9 cellular contexts compared by ENCODE assay signal in the genomic region with DNA sequence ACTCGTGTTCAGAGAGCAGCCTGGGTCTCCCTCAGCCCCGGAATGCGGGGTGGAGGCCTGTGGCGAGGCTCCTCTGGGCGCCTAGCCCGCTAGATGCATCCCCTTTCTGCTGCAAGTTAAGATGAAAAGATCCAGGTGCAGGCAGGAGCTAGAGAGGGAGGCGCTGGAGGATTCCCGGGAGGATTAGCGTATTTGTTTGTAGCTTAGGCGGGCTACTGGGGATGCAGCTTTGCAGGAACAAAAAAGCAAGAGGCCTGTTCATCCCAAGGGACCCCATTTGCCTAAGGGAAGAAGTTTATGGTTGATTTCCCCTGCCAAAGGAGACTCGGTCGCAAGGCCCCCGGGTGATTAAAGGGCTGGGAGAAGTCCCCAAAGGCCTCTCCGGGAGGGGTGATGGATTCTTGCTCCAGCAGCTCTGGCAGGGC. TPM values are rescaled to one million over a fixed set of nuclear protein-coding genes. Genes with fewer than 3 reads are reported as not detected.
DNase-seq lines count a peak whose midpoint lies in the region; ATAC-seq lines count a peak whose summit lies in the region.
"Had no signal": no experiment of that assay in that cellular context is flagged by ENCODE, and none has a peak within 500 bp of the region (broad histone marks: within the 10 kb centered on the region; RNA-seq: fewer than 3 reads in every experiment).

No MANE protein-coding gene starts in this region.

- no peaks in the 10 kb centered on the region for H3K36me3 ChIP-seq in CD8-positive, alpha-beta memory T cell (ENCODE audit: insufficient read depth, low read length)

- H3K27ac ChIP-seq in CD8-positive, alpha-beta memory T cell (ENCODE audit: low read depth, low read length): no peak overlapping the region

- H3K4me3 Mint-ChIP-seq in CD8-positive, alpha-beta memory T cell: peak overlapping the region; percentile 58 to 93 (median 81)
- H3K4me3 Mint-ChIP-seq in activated CD4-positive, alpha-beta T cell treated with anti-CD3 and anti-CD28 coated beads, Interleukin-2, amount 10 ng/mL, durations not matched to agents 7 days and 5 days: peak overlapping the region; percentile 30
- peak overlapping the region; percentile 73 for H3K4me3 Mint-ChIP-seq in memory B cell

- H3K27me3 Mint-ChIP-seq in CD8-positive, alpha-beta memory T cell: peaks cover 33 to 59% of the 10 kb centered on the region in 2 donors
- H3K27me3 Mint-ChIP-seq in activated CD4-positive, alpha-beta T cell treated with anti-CD3 and anti-CD28 coated beads, Interleukin-2, amount 10 ng/mL, durations not matched to agents 7 days and 5 days: peaks cover 61% of the 10 kb centered on the region
- H3K27me3 Mint-ChIP-seq in memory B cell: peaks cover 24% of the 10 kb centered on the region

- H3K9me3 Mint-ChIP-seq in CD8-positive, alpha-beta memory T cell: peaks cover 0 to 2% (median 0%) of the 10 kb centered on the region in 5 donors
- no peaks in the 10 kb centered on the region for H3K9me3 Mint-ChIP-seq in activated CD4-positive, alpha-beta T cell treated with anti-CD3 and anti-CD28 coated beads, Interleukin-2, amount 10 ng/mL, durations not matched to agents 7 days and 5 days
- H3K9me3 Mint-ChIP-seq in memory B cell: no peaks in the 10 kb centered on the region

- no peaks in the 10 kb centered on the region for H3K9me3 ChIP-seq in CD8-positive, alpha-beta memory T cell (ENCODE audit: low read length)

- no peaks in the 10 kb centered on the region for H3K36me3 Mint-ChIP-seq in CD8-positive, alpha-beta memory T cell
- peaks cover 2% of the 10 kb centered on the region for H3K36me3 Mint-ChIP-seq in activated CD4-positive, alpha-beta T cell treated with anti-CD3 and anti-CD28 coated beads, Interleukin-2, amount 10 ng/mL, durations not matched to agents 7 days and 5 days (ENCODE audit: low read depth)
- no peaks in the 10 kb centered on the region for H3K36me3 Mint-ChIP-seq in memory B cell

- POLR2A ChIA-PET in CD8-positive, alpha-beta memory T cell (lab: Charles Lee): no interaction called here
- POLR2A ChIA-PET in activated CD4-positive, alpha-beta T cell treated with anti-CD3 and anti-CD28 coated beads, Interleukin-2, amount 10 ng/mL, durations not matched to agents 7 days and 5 days (lab: Charles Lee): no interaction called here

- peaks cover 5 to 14% (median 8%) of the 10 kb centered on the region in 3 donors for H3K4me1 Mint-ChIP-seq in CD8-positive, alpha-beta memory T cell
- peaks cover 14% of the 10 kb centered on the region for H3K4me1 Mint-ChIP-seq in activated CD4-positive, alpha-beta T cell treated with anti-CD3 and anti-CD28 coated beads, Interleukin-2, amount 10 ng/mL, durations not matched to agents 7 days and 5 days
- H3K4me1 Mint-ChIP-seq in memory B cell: peaks cover 8% of the 10 kb centered on the region

- CTCF ChIA-PET in CD8-positive, alpha-beta memory T cell (lab: Charles Lee): interaction anchor here (0.9 to 2.1 kb wide), 8 partner anchors 8 to 445 kb away, joined by 3 to 9 read pairs (median 4); no protein-coding TSS in a partner anchor
- CTCF ChIA-PET in activated CD4-positive, alpha-beta T cell treated with anti-CD3 and anti-CD28 coated beads, Interleukin-2, amount 10 ng/mL, durations not matched to agents 7 days and 5 days (lab: Charles Lee): interaction anchor here (0.7 to 1.2 kb wide), 4 partner anchors 11 to 119 kb away, joined by 3 to 5 read pairs (median 3); no protein-coding TSS in a partner anchor

- H3K27ac Mint-ChIP-seq in CD8-positive, alpha-beta memory T cell: no peak overlapping the region
- H3K27ac Mint-ChIP-seq in activated CD4-positive, alpha-beta T cell treated with anti-CD3 and anti-CD28 coated beads, Interleukin-2, amount 10 ng/mL, durations not matched to agents 7 days and 5 days: no peak overlapping the region
- H3K27ac Mint-ChIP-seq in memory B cell: no peak overlapping the region

- peaks cover 7% of the 10 kb centered on the region for H3K4me1 ChIP-seq in CD8-positive, alpha-beta memory T cell (ENCODE audit: insufficient read depth, low read length)

- peaks cover 20% of the 10 kb centered on the region for H3K27me3 ChIP-seq in CD8-positive, alpha-beta memory T cell (ENCODE audit: insufficient read depth, low read length, poor library complexity, severe bottlenecking)

- no peak for ATAC-seq in memory B cell (ENCODE audit: low read depth)
- ATAC-seq in GM18861 (IDR thresholded peaks at IDR 0.05; ENCODE audit: unreplicated experiment): no peak
- no peak for ATAC-seq in GM19035 (IDR thresholded peaks at IDR 0.05; ENCODE audit: unreplicated experiment)

- peak overlapping the region; percentile 17 for H3K4me3 ChIP-seq in CD8-positive, alpha-beta memory T cell (ENCODE audit: low read length)

- no peak for DNase-seq in CD8-positive, alpha-beta memory T cell
- DNase-seq in HuH-7 (ENCODE audit: low spot score): peak; percentile 32
- DNase-seq in activated CD4-positive, alpha-beta T cell treated with anti-CD3 and anti-CD28 coated beads, Interleukin-2, amount 10 ng/mL, durations not matched to agents 7 days and 5 days: no peak
- no peak for DNase-seq in memory B cell (ENCODE audit: low spot score in 2 of 2)
- DNase-seq in effector CD4-positive, alpha-beta T cell: no peak
- no peak for DNase-seq in amniotic stem cell (lab: John Stamatoyannopoulos, UW)

RNA-seq across cellular contexts. Expression of a gene that starts 0.8 kb away (rescaled TPM):
- not detected for total RNA-seq in CD8-positive, alpha-beta memory T cell
- not detected for polyA plus RNA-seq in CD8-positive, alpha-beta memory T cell
- total RNA-seq in activated CD4-positive, alpha-beta T cell treated with anti-CD3 and anti-CD28 coated beads, Interleukin-2, amount 10 ng/mL, durations not matched to agents 7 days and 5 days: not detected
- total RNA-seq: mononuclear cell had no signal

RNA-seq across cellular contexts. Expression of a gene that starts 37.5 kb away (rescaled TPM):
- total RNA-seq in CD8-positive, alpha-beta memory T cell: 10 to 100 TPM; 51.4 to 53.9 TPM
- polyA plus RNA-seq in CD8-positive, alpha-beta memory T cell: 9.3 TPM
- total RNA-seq in activated CD4-positive, alpha-beta T cell treated with anti-CD3 and anti-CD28 coated beads, Interleukin-2, amount 10 ng/mL, durations not matched to agents 7 days and 5 days: 10 to 100 TPM; 42.6 to 45.0 TPM

Comparison
In these comparisons a context has a peak if more than half of its experiments do, and no peak if none do; other contexts are left out.
1. H3K4me3 Mint-ChIP-seq: peak in every context shown above with its lines; median percentile 81 in CD8-positive, alpha-beta memory T cell; 73 in memory B cell; 30 in activated CD4-positive, alpha-beta T cell treated with anti-CD3 and anti-CD28 coated beads, Interleukin-2, amount 10 ng/mL, durations not matched to agents 7 days and 5 days.